ENCODE assay signal across 16 cellular contexts in the genomic region with DNA sequence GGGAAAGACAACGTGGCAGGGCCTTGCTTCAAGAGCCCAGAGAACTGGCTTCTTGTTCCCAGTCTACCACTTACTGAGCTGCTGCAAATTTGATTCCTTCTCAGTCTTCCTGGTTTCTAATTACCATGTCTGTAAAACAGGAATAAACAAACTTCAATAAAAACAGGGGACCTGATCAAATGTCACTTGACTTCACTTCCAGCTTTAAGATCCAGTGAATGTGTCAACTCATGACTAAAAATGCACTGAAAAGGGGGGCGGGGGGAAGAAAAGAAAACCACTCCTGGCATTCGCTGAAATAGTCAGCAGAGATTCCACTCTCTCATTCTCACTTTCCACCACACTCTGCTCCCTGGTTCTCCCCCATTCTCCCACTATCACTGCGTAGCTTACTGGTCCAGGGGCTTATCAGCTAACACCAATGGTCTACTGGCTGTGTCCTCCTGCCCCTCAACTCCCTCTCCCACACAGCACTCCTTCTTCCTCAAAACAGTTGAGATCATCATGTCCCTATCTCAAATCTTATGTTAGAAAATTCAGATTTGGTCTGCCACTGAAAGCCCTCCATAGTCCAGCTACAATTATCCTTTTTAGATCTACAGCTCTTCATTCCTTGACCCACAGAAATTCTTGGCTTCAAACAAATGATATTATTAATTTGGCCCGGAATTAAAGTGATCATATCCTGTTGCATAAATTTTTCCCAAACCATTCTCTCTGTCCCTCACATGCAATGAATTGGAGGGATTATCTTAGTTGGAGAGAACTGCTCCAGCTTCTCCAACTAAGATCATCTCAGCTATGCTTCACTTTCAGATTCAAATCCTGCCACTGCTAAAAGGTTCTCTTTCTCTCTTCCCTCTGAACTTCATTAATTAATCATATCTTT.
A peak's percentile ranks its signal among the peaks of the same experiment; 100 is the strongest.
DNase-seq lines count a peak whose midpoint lies in the region; ATAC-seq, FAIRE-seq and TF ChIP-seq lines count a peak whose summit lies in the region.
"Had no signal": no experiment of that assay in that cellular context is flagged by ENCODE, and none has a peak within 500 bp of the region (broad histone marks: within the 10 kb centered on the region; RNA-seq: fewer than 3 reads in every experiment).

No MANE protein-coding gene starts in this region.

- no peak for TF ChIP-seq EP300 in GM12878 (IDR thresholded peaks at IDR 0.05; ENCODE audit: borderline replicate concordance in 1 of 2, control insufficient read depth in 1 of 2, low read depth in 2 of 2, low read length in 2 of 2)

- no TSS peak for BruUV-seq in GM12878 (replicated peaks; lab: Mats Ljungman, UMichigan)

- no peaks in the 10 kb centered on the region for H3K36me3 Mint-ChIP-seq in activated CD8-positive, alpha-beta memory T cell treated with anti-CD3 and anti-CD28 coated beads, Interleukin-2, amount 10 ng/mL, durations not matched to agents 7 days and 5 days
- H3K36me3 Mint-ChIP-seq: activated naive CD4-positive, alpha-beta T cell treated with anti-CD3 and anti-CD28 coated beads, Interleukin-2, amount 50 U/mL, for 24 hours had no signal

- peak; percentile 68 for DNase-seq in Daoy (ENCODE audit: low read depth)
- peak; percentile 26 for DNase-seq in NCI-H2029 treated with DMSO at 0.1 percent for 48 hours (lab: John Stamatoyannopoulos, UW)
- no peak for DNase-seq in GM12878 (ENCODE audit: low read depth, low spot score)
- DNase-seq in mucosa of descending colon, result no peak
- DNase-seq in kidney glomerular epithelial cell (lab: John Stamatoyannopoulos, UW), result no peak
- DNase-seq in KG1 (lab: John Stamatoyannopoulos, UW), result no peak
- no peak for DNase-seq in activated CD8-positive, alpha-beta memory T cell treated with anti-CD3 and anti-CD28 coated beads, Interleukin-2, amount 10 ng/mL, durations not matched to agents 7 days and 5 days
- DNase-seq: NCI-H1930; posterior cingulate gyrus; stimulated activated CD4-positive, alpha-beta T cell treated with anti-CD3 and anti-CD28 coated beads, Interleukin-4, amount 100 ng/mL, for 1 hour; stimulated activated naive CD4-positive, alpha-beta T cell; T1000 had no signal

- TF ChIP-seq RAD21 in GM12878 (IDR thresholded peaks at IDR 0.05; ENCODE audit: insufficient read depth, low read depth, low read length), result no peak

- H3K9ac ChIP-seq in GM12878 (ENCODE audit: control insufficient read depth, insufficient read depth, low read length), result no peak overlapping the region

- H3K79me2 ChIP-seq in GM12878 (ENCODE audit: control insufficient read depth, insufficient read depth, low read length), result no peaks in the 10 kb centered on the region

- SMC1A ChIA-PET in GM12878 (lab: Charles Lee; ENCODE audit: uncharacterized antibody, unreplicated experiment), result interaction anchor here (0.8 to 1.5 kb wide), 5 partner anchors 9 to 493 kb away, joined by 3 to 7 read pairs (median 4); no protein-coding TSS in a partner anchor

- no peak overlapping the region for H3K4me2 ChIP-seq in GM12878 (ENCODE audit: control insufficient read depth, insufficient read depth)

- H3K4me1 Mint-ChIP-seq in activated CD8-positive, alpha-beta memory T cell treated with anti-CD3 and anti-CD28 coated beads, Interleukin-2, amount 10 ng/mL, durations not matched to agents 7 days and 5 days, result no peaks in the 10 kb centered on the region
- H3K4me1 Mint-ChIP-seq: activated naive CD4-positive, alpha-beta T cell treated with anti-CD3 and anti-CD28 coated beads, Interleukin-2, amount 50 U/mL, for 24 hours had no signal

- H3K36me3 ChIP-seq in GM12878 (ENCODE audit: control insufficient read depth in 2 of 2, insufficient read depth in 2 of 2, low read length in 1 of 2) (no peaks in the 10 kb centered on the region), mucosa of descending colon (ENCODE audit: low read depth) (no peaks in the 10 kb centered on the region)

- CTCF ChIA-PET in GM12878 (lab: Yijun Ruan, JAX), result interaction anchor here (0.7 to 1.2 kb wide), 5 partner anchors 9 to 746 kb away, joined by 3 read pairs; no protein-coding TSS in a partner anchor
- CTCF ChIA-PET in activated CD8-positive, alpha-beta memory T cell treated with anti-CD3 and anti-CD28 coated beads, Interleukin-2, amount 10 ng/mL, durations not matched to agents 7 days and 5 days (lab: Charles Lee), result no interaction called here

- H3K9me3 ChIP-seq in GM12878 (replicated peaks; ENCODE audit: control insufficient read depth, insufficient read depth, low read length), result no peaks in the 10 kb centered on the region
- H3K9me3 ChIP-seq in mucosa of descending colon, result no peaks in the 10 kb centered on the region

- TF ChIP-seq POLR2A in GM12878 (IDR thresholded peaks at IDR 0.05; ENCODE audit: low read depth, low read length), result no peak

- no peak overlapping the region for H3K4me3 Mint-ChIP-seq in activated CD8-positive, alpha-beta memory T cell treated with anti-CD3 and anti-CD28 coated beads, Interleukin-2, amount 10 ng/mL, durations not matched to agents 7 days and 5 days
- H3K4me3 Mint-ChIP-seq: activated naive CD4-positive, alpha-beta T cell treated with anti-CD3 and anti-CD28 coated beads, Interleukin-2, amount 50 U/mL, for 24 hours; dendritic cell treated with granulocyte-macrophage colony-stimulating factor and Interleukin-4, amounts not matched to agents 40 ng/mL and 50 ng/mL, for 4 days had no signal

- in situ Hi-C loops in GM12878 (cut with MboI), result no loop called here

- 58% methylated on average over 5 of the region's 5 CpGs for WGBS in GM12878 (ENCODE audit: insufficient coverage, insufficient replicate concordance, low lambda C conversion rate, missing lambda C conversion rate)

- RAD21 ChIA-PET in GM12878 (lab: Charles Lee; ENCODE audit: unreplicated experiment), result interaction anchor here (0.6 to 0.9 kb wide), 2 partner anchors 13 to 15 kb away, joined by 3 to 4 read pairs; no protein-coding TSS in a partner anchor

- no peaks in the 10 kb centered on the region for H3K27me3 ChIP-seq in GM12878 (replicated peaks in 1 of 2; ENCODE audit: control insufficient read depth in 2 of 2, insufficient read depth in 2 of 2, low read length in 1 of 2)
- H3K27me3 ChIP-seq: foreskin keratinocyte had no signal

- H4K20me1 ChIP-seq in GM12878 (ENCODE audit: control insufficient read depth, insufficient read depth), result no peaks in the 10 kb centered on the region

- no peak overlapping the region; the same call in none of the 2 replicates for H2AFZ ChIP-seq in GM12878 (ENCODE audit: control insufficient read depth, low read depth, low read length)

- H3K27ac Mint-ChIP-seq in activated CD8-positive, alpha-beta memory T cell treated with anti-CD3 and anti-CD28 coated beads, Interleukin-2, amount 10 ng/mL, durations not matched to agents 7 days and 5 days, result no peak overlapping the region
- H3K27ac Mint-ChIP-seq: activated naive CD4-positive, alpha-beta T cell treated with anti-CD3 and anti-CD28 coated beads, Interleukin-2, amount 50 U/mL, for 24 hours; dendritic cell treated with granulocyte-macrophage colony-stimulating factor and Interleukin-4, amounts not matched to agents 40 ng/mL and 50 ng/mL, for 4 days had no signal

- H3K27me3 Mint-ChIP-seq in activated CD8-positive, alpha-beta memory T cell treated with anti-CD3 and anti-CD28 coated beads, Interleukin-2, amount 10 ng/mL, durations not matched to agents 7 days and 5 days, result no peaks in the 10 kb centered on the region
- H3K27me3 Mint-ChIP-seq: activated naive CD4-positive, alpha-beta T cell treated with anti-CD3 and anti-CD28 coated beads, Interleukin-2, amount 50 U/mL, for 24 hours; dendritic cell treated with granulocyte-macrophage colony-stimulating factor and Interleukin-4, amounts not matched to agents 40 ng/mL and 50 ng/mL, for 4 days had no signal

- H3K4me1 ChIP-seq in GM12878 (ENCODE audit: control insufficient read depth, insufficient read depth, low read length) (no peaks in the 10 kb centered on the region), mucosa of descending colon (ENCODE audit: low read depth) (no peaks in the 10 kb centered on the region)

- H3K27ac ChIP-seq in GM12878 (ENCODE audit: control insufficient read depth, insufficient read depth), result no peak overlapping the region
- H3K27ac ChIP-seq: foreskin keratinocyte had no signal

- H3K9me3 Mint-ChIP-seq in activated CD8-positive, alpha-beta memory T cell treated with anti-CD3 and anti-CD28 coated beads, Interleukin-2, amount 10 ng/mL, durations not matched to agents 7 days and 5 days (ENCODE audit: low read depth), result no peaks in the 10 kb centered on the region
- H3K9me3 Mint-ChIP-seq: activated naive CD4-positive, alpha-beta T cell treated with anti-CD3 and anti-CD28 coated beads, Interleukin-2, amount 50 U/mL, for 24 hours; dendritic cell treated with granulocyte-macrophage colony-stimulating factor and Interleukin-4, amounts not matched to agents 40 ng/mL and 50 ng/mL, for 4 days had no signal

- FAIRE-seq in GM12878 (lab: Jason Lieb, UNC), result no peak

- POLR2A ChIA-PET in GM12878 (lab: Charles Lee), result no interaction called here

- ATAC-seq in GM12878 (peak; percentile 30), mucosa of descending colon (peak; percentile 47), HG02678 (IDR thresholded peaks at IDR 0.05; ENCODE audit: unreplicated experiment) (no peak)
- no peak for ATAC-seq in activated CD8-positive, alpha-beta memory T cell treated with anti-CD3 and anti-CD28 coated beads, Interleukin-2, amount 10 ng/mL, durations not matched to agents 7 days and 5 days
- ATAC-seq: foreskin keratinocyte had no signal

- H3K4me3 ChIP-seq in GM12878 (no peak overlapping the region), mucosa of descending colon (no peak overlapping the region)

- intact Hi-C loops in GM12878 (cut with micrococcal nuclease; ENCODE audit: unreplicated experiment) (loop anchor here (5.0 kb wide), 1 partner anchor 270 kb away; no protein-coding TSS in a partner anchor), mucosa of descending colon (cut with DNase I, micrococcal nuclease) (no loop called here)

- TF ChIP-seq CTCF in GM12878 (IDR thresholded peaks at IDR 0.05 in 2 of 3, conservative IDR thresholded peaks at IDR 0.05 in 1 of 3; ENCODE audit: control insufficient read depth in 2 of 3, extremely low read depth in 1 of 3, insufficient read depth in 1 of 3, low read depth in 3 of 3, low read length in 3 of 3) (no peak), mucosa of descending colon (IDR thresholded peaks at IDR 0.05) (no peak)

TF ChIP-seq in GM12878, 131 proteins besides CTCF, POLR2A, EP300 and RAD21 (continues in another document):
- TF ChIP-seq NR2C1 (IDR thresholded peaks at IDR 0.05) (no peak), EGR1 (IDR thresholded peaks at IDR 0.05; ENCODE audit: borderline replicate concordance in 1 of 2, low read depth in 2 of 2, low read length in 2 of 2) (no peak), ZNF274 (IDR thresholded peaks at IDR 0.05; ENCODE audit: insufficient read depth, insufficient read length) (no peak), HDGF (IDR thresholded peaks at IDR 0.05) (no peak), WRNIP1 (IDR thresholded peaks at IDR 0.05; ENCODE audit: borderline replicate concordance, low read depth, low read length) (no peak), ETV6 (conservative IDR thresholded peaks at IDR 0.05 in 1 of 2, IDR thresholded peaks at IDR 0.05 in 1 of 2; ENCODE audit: borderline replicate concordance in 1 of 2, low read depth in 1 of 2) (no peak), BACH1 (IDR thresholded peaks at IDR 0.05; ENCODE audit: borderline replicate concordance) (no peak), ASH2L (IDR thresholded peaks at IDR 0.05; ENCODE audit: borderline replicate concordance, low read depth) (no peak), IKZF1 (conservative IDR thresholded peaks at IDR 0.05) (peak; percentile 60)

Comparison
In these comparisons a context has a peak if more than half of its experiments do, and no peak if none do; other contexts are left out.
1. DNase-seq: peak in Daoy (single experiment) and NCI-H2029 treated with DMSO at 0.1 percent for 48 hours (single experiment); none in GM12878 (single experiment), mucosa of descending colon (0 of 3), kidney glomerular epithelial cell (single experiment), KG1 (single experiment) and activated CD8-positive, alpha-beta memory T cell treated with anti-CD3 and anti-CD28 coated beads, Interleukin-2, amount 10 ng/mL, durations not matched to agents 7 days and 5 days (single experiment).
2. ATAC-seq: peak in GM12878 (single experiment) and mucosa of descending colon (single experiment); none in HG02678 (single experiment) and activated CD8-positive, alpha-beta memory T cell treated with anti-CD3 and anti-CD28 coated beads, Interleukin-2, amount 10 ng/mL, durations not matched to agents 7 days and 5 days (single experiment).